Comparison of ENCODE assay signal across 11 cellular contexts in the genomic region with DNA sequence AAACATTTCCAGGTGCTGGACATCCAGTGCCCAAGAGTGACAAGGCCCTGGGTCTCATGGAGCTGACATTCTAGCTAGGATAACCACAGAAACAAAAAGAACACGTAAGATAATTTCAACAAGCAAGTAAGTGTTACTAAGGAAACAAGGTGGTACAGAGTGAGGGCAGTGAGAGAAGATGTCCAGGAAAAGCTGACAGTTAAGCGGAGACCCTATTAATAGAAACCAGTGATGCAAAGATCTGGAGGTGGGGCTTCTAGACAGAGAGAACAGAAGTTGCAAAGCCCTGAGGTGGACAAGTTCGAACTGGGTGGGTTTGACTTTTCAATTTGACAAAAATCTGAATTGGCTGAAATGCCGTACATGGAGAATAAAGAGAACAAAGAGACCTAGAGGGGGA.
"Had no signal": no experiment of that assay in that cellular context is flagged by ENCODE, and none has a peak within 500 bp of the region (broad histone marks: within the 10 kb centered on the region; RNA-seq: fewer than 3 reads in every experiment).

No MANE protein-coding gene starts in this region.

- H3K27ac ChIP-seq: GM23248 had no signal

- ATAC-seq: GM23338, HCT116 had no signal

- H3K4me3 ChIP-seq: GM23248, GM23338, HAP-1 had no signal

- FAIRE-seq: H1, H54 had no signal

- H3K9me3 ChIP-seq: HAP-1 had no signal

- H3K27ac Mint-ChIP-seq: GM23338, H9, HFFc6 had no signal

- H3K36me3 ChIP-seq: HAP-1 had no signal

- H3K9me3 Mint-ChIP-seq: GM23338, H9 had no signal

- H3K4me3 Mint-ChIP-seq: GM23338, H9, HFFc6 had no signal

- DNase-seq: GM23248, GOT3, H7, H9, HCEC 1CT, HFFc6 had no signal

- H3K4me2 ChIP-seq: GM23338 had no signal

- H3K9ac ChIP-seq: GM23248 had no signal

- H2AFZ ChIP-seq: GM23248, GM23338 had no signal
